In genomic region chr17:41496803-41497484, GRCh38 we compare ENCODE assay signal across 1 cellular context.
TF ChIP-seq lines count a peak whose summit lies in the region.

No MANE protein-coding gene starts in this region.

TF ChIP-seq in HepG2, 621 proteins besides CTCF, POLR2A, EP300 and RAD21 (continued from another document):
- TF ChIP-seq ZNF687 (CRISPR knock-in tag; IDR thresholded peaks at IDR 0.05) (peak; percentile 48), ZNF274 (CRISPR knock-in tag; IDR thresholded peaks at IDR 0.05) (peak; percentile 69; the same call in 1 of the 2 replicates), TARDBP (CRISPR knock-in tag; IDR thresholded peaks at IDR 0.05) (peak; percentile 27; the same call in 1 of the 2 replicates), MXI1 (IDR thresholded peaks at IDR 0.05; ENCODE audit: borderline replicate concordance, low read depth, low read length) (no peak), MAFK (conservative IDR thresholded peaks at IDR 0.05 in 1 of 2, IDR thresholded peaks at IDR 0.05 in 1 of 2; ENCODE audit: low read length in 2 of 2) (no peak), ZNF501 (CRISPR knock-in tag; IDR thresholded peaks at IDR 0.05) (0 out of 2 replicates have a peak, but pooled peaks have one; percentile 26), ZBTB10 (CRISPR knock-in tag; IDR thresholded peaks at IDR 0.05; ENCODE audit: borderline replicate concordance) (no peak), TRIM24 (CRISPR knock-in tag; IDR thresholded peaks at IDR 0.05) (no peak), FIP1L1 (IDR thresholded peaks at IDR 0.05; ENCODE audit: borderline replicate concordance, insufficient read depth, low read depth, low read length) (no peak), ZNF883 (CRISPR knock-in tag; IDR thresholded peaks at IDR 0.05; ENCODE audit: not compliant biosample characterization) (peak; percentile 70), ZNF331 (CRISPR knock-in tag; IDR thresholded peaks at IDR 0.05) (0 out of 2 replicates have a peak, but pooled peaks have one; percentile 30), NR3C1 (CRISPR knock-in tag; IDR thresholded peaks at IDR 0.05) (no peak), SMC3 (IDR thresholded peaks at IDR 0.05; ENCODE audit: low read length) (peak; percentile 46; the same call in 1 of the 2 replicates), NR2C2 (CRISPR knock-in tag; IDR thresholded peaks at IDR 0.05; ENCODE audit: borderline replicate concordance) (no peak), HNRNPL (IDR thresholded peaks at IDR 0.05; ENCODE audit: low read depth, low read length) (0 out of 2 replicates have a peak, but pooled peaks have one; percentile 26), ZNF800 (CRISPR knock-in tag; IDR thresholded peaks at IDR 0.05) (no peak), PHF21A (CRISPR knock-in tag; IDR thresholded peaks at IDR 0.05) (no peak), BCL3 (CRISPR knock-in tag; IDR thresholded peaks at IDR 0.05) (0 out of 2 replicates have a peak, but pooled peaks have one; percentile 37)
